Comparison of ENCODE assay signal across 16 cellular contexts in genomic region chr7:2906197-2906931, GRCh38.
A peak's percentile ranks its signal among the peaks of the same experiment; 100 is the strongest.
DNase-seq lines count a peak whose midpoint lies in the region; ATAC-seq and TF ChIP-seq lines count a peak whose summit lies in the region.
"Had no signal": no experiment of that assay in that cellular context is flagged by ENCODE, and none has a peak within 500 bp of the region (broad histone marks: within the 10 kb centered on the region; RNA-seq: fewer than 3 reads in every experiment).

No MANE protein-coding gene starts in this region.

- no peaks in the 10 kb centered on the region for H3K79me2 ChIP-seq in OCI-LY7 (ENCODE audit: insufficient read depth, low read depth, low read length)

- TF ChIP-seq CTCF in OCI-LY7 (conservative IDR thresholded peaks at IDR 0.05; ENCODE audit: low read length) (no peak), colonic mucosa (IDR thresholded peaks at IDR 0.05) (no peak)

- no peaks in the 10 kb centered on the region for H3K9me3 ChIP-seq in OCI-LY7 (ENCODE audit: low read length)
- H3K9me3 ChIP-seq in colonic mucosa, result no peaks in the 10 kb centered on the region

- no peaks in the 10 kb centered on the region for H3K9me2 ChIP-seq in OCI-LY7 (ENCODE audit: insufficient read depth, low read length)

- DNase-seq in activated T-cell treated with anti-CD3 and anti-CD28 coated beads, Interleukin-2, amount 50 U/mL, for 72 hours, result no peak
- no peak for DNase-seq in activated T-cell treated with anti-CD3 and anti-CD28 coated beads, Interleukin-2, amount 50 U/mL, for 4 hours
- DNase-seq in OCI-LY7 (ENCODE audit: low spot score) (no peak), islet precursor cell (peak; percentile 55), colonic mucosa (no peak)
- DNase-seq: C1 segment of cervical spinal cord; GDM1; GM23248; HCEC 1CT; KG1; NCI-H1417 treated with DMSO at 0.1 percent for 48 hours; NCI-H1930; NK-92 treated with Interleukin-12 subunit alpha and Interleukin-12 subunit beta, amount 100 ng/mL, for 24 hours had no signal

- H3K4me3 Mint-ChIP-seq in activated T-cell treated with anti-CD3 and anti-CD28 coated beads, Interleukin-2, amount 50 U/mL, for 72 hours, result no peak overlapping the region
- H3K4me3 Mint-ChIP-seq in activated T-cell treated with anti-CD3 and anti-CD28 coated beads, Interleukin-2, amount 50 U/mL, for 4 hours, result no peak overlapping the region
- no peak overlapping the region for H3K4me3 Mint-ChIP-seq in stimulated activated memory B cell treated with anti-CD40 and anti-IgM and Interleukin-4, amounts not matched to agents 10 μg/mL and 1 μg/mL and 100 μg/mL, for 72 hours

- no peaks in the 10 kb centered on the region for H3K27me3 ChIP-seq in colonic mucosa

- H3K9me3 Mint-ChIP-seq in activated T-cell treated with anti-CD3 and anti-CD28 coated beads, Interleukin-2, amount 50 U/mL, for 72 hours, result no peaks in the 10 kb centered on the region
- H3K9me3 Mint-ChIP-seq in activated T-cell treated with anti-CD3 and anti-CD28 coated beads, Interleukin-2, amount 50 U/mL, for 4 hours, result no peaks in the 10 kb centered on the region
- peaks cover 5% of the 10 kb centered on the region for H3K9me3 Mint-ChIP-seq in stimulated activated memory B cell treated with anti-CD40 and anti-IgM and Interleukin-4, amounts not matched to agents 10 μg/mL and 1 μg/mL and 100 μg/mL, for 72 hours

- H3K36me3 ChIP-seq in OCI-LY7 (ENCODE audit: insufficient read depth, low read length), result peaks cover 14% of the 10 kb centered on the region
- no peaks in the 10 kb centered on the region for H3K36me3 ChIP-seq in colonic mucosa

- peaks cover 14% of the 10 kb centered on the region for H3K4me1 Mint-ChIP-seq in activated T-cell treated with anti-CD3 and anti-CD28 coated beads, Interleukin-2, amount 50 U/mL, for 72 hours (ENCODE audit: low read depth)
- peaks cover 7% of the 10 kb centered on the region for H3K4me1 Mint-ChIP-seq in activated T-cell treated with anti-CD3 and anti-CD28 coated beads, Interleukin-2, amount 50 U/mL, for 4 hours (ENCODE audit: low read depth)
- H3K4me1 Mint-ChIP-seq in stimulated activated memory B cell treated with anti-CD40 and anti-IgM and Interleukin-4, amounts not matched to agents 10 μg/mL and 1 μg/mL and 100 μg/mL, for 72 hours, result peaks cover 10% of the 10 kb centered on the region

- no peak overlapping the region for H3K4me2 ChIP-seq in OCI-LY7 (ENCODE audit: low read length)

- no peaks in the 10 kb centered on the region for H4K20me1 ChIP-seq in OCI-LY7 (ENCODE audit: insufficient read depth, low read length)

- intact Hi-C loops in OCI-LY7 (cut with micrococcal nuclease; ENCODE audit: unreplicated experiment) (no loop called here), colonic mucosa (cut with DNase I) (no loop called here)

- H3K4me3 ChIP-seq in OCI-LY7 (ENCODE audit: low read depth, low read length, poor library complexity, severe bottlenecking), result no peak overlapping the region
- no peak overlapping the region for H3K4me3 ChIP-seq in colonic mucosa
- H3K4me3 ChIP-seq: GM12878, GM23248 had no signal

- H3K4me1 ChIP-seq in OCI-LY7 (ENCODE audit: insufficient read depth, low read length, poor library complexity, severe bottlenecking) (peaks cover 18% of the 10 kb centered on the region), colonic mucosa (no peaks in the 10 kb centered on the region)

- peaks cover 11 to 29% of the 10 kb centered on the region in 2 donors for H3K36me3 Mint-ChIP-seq in activated T-cell treated with anti-CD3 and anti-CD28 coated beads, Interleukin-2, amount 50 U/mL, for 72 hours (ENCODE audit: insufficient read depth in 2 of 2)
- H3K36me3 Mint-ChIP-seq in activated T-cell treated with anti-CD3 and anti-CD28 coated beads, Interleukin-2, amount 50 U/mL, for 4 hours (ENCODE audit: insufficient read depth), result peaks cover 39% of the 10 kb centered on the region
- peaks cover 67% of the 10 kb centered on the region for H3K36me3 Mint-ChIP-seq in stimulated activated memory B cell treated with anti-CD40 and anti-IgM and Interleukin-4, amounts not matched to agents 10 μg/mL and 1 μg/mL and 100 μg/mL, for 72 hours

- H3K27ac Mint-ChIP-seq in activated T-cell treated with anti-CD3 and anti-CD28 coated beads, Interleukin-2, amount 50 U/mL, for 72 hours, result peak overlapping the region; percentile 36
- H3K27ac Mint-ChIP-seq in stimulated activated memory B cell treated with anti-CD40 and anti-IgM and Interleukin-4, amounts not matched to agents 10 μg/mL and 1 μg/mL and 100 μg/mL, for 72 hours, result peak overlapping the region; percentile 39

- POLR2A ChIA-PET in OCI-LY7 (lab: Charles Lee), result no interaction called here

- H3K9ac ChIP-seq in colonic mucosa (ENCODE audit: low read depth in 2 of 2, low read length in 2 of 2), result no peak overlapping the region
- H3K9ac ChIP-seq: GM23248 had no signal

- BruUV-seq in OCI-LY7 (replicated peaks; lab: Mats Ljungman, UMichigan), result TSS peak; percentile 95

- CTCF ChIA-PET in OCI-LY7 (lab: Charles Lee; ENCODE audit: unreplicated experiment), result no interaction called here

- ATAC-seq in activated T-cell treated with anti-CD3 and anti-CD28 coated beads, Interleukin-2, amount 50 U/mL, for 72 hours (replicated peaks in 1 of 2), result no peak
- ATAC-seq in activated T-cell treated with anti-CD3 and anti-CD28 coated beads, Interleukin-2, amount 50 U/mL, for 4 hours, result no peak
- peak; percentile 46 for ATAC-seq in stimulated activated memory B cell treated with anti-CD40 and anti-IgM and Interleukin-4, amounts not matched to agents 10 μg/mL and 1 μg/mL and 100 μg/mL, for 72 hours
- no peak for ATAC-seq in HG03439 (IDR thresholded peaks at IDR 0.05; ENCODE audit: unreplicated experiment)
- ATAC-seq: GM12878 had no signal

- H3K27ac ChIP-seq in OCI-LY7 (ENCODE audit: low read depth, low read length, poor library complexity, severe bottlenecking) (no peak overlapping the region), colonic mucosa (no peak overlapping the region)
- H3K27ac ChIP-seq: GM23248 had no signal

- H3K27me3 Mint-ChIP-seq in activated T-cell treated with anti-CD3 and anti-CD28 coated beads, Interleukin-2, amount 50 U/mL, for 72 hours (ENCODE audit: low read depth), result no peaks in the 10 kb centered on the region
- no peaks in the 10 kb centered on the region for H3K27me3 Mint-ChIP-seq in activated T-cell treated with anti-CD3 and anti-CD28 coated beads, Interleukin-2, amount 50 U/mL, for 4 hours (ENCODE audit: low read depth)
- no peaks in the 10 kb centered on the region for H3K27me3 Mint-ChIP-seq in stimulated activated memory B cell treated with anti-CD40 and anti-IgM and Interleukin-4, amounts not matched to agents 10 μg/mL and 1 μg/mL and 100 μg/mL, for 72 hours

- H2AFZ ChIP-seq in OCI-LY7 (ENCODE audit: low read length), result no peak overlapping the region
- H2AFZ ChIP-seq: GM23248 had no signal
